ENCODE assay signal across 24 cellular contexts in the genomic region with DNA sequence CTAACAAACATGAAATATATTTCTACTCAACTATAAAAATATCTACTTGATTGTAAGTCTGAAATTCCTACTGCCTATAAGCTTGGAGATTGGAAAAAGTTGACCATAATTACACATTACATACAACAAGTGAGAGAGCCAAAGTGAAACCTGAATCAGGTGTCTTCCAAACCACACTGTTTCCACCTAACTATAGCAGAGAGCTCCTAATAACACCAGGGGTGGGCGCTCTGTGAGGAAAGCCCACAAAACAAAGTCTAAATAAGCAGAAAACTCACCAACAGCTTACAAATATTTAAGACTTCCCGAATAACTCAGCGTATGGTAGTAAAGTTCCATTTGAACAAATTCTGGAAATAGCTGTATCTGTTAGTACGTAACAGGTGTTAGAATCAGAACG.
"Had no signal": no experiment of that assay in that cellular context is flagged by ENCODE, and none has a peak within 500 bp of the region (broad histone marks: within the 10 kb centered on the region; RNA-seq: fewer than 3 reads in every experiment).

No MANE protein-coding gene starts in this region.

- H3K27me3 ChIP-seq: ovary, right atrium auricular region, right lobe of liver, tibial nerve, uterus had no signal

- H3K9me3 Mint-ChIP-seq: mesothelial cell of epicardium; nephron progenitor cell; stimulated activated memory B cell treated with anti-CD40 and anti-IgM and Interleukin-4, amounts not matched to agents 10 μg/mL and 1 μg/mL and 100 μg/mL, for 72 hours; type B pancreatic cell had no signal

- ATAC-seq: natural killer cell; right lobe of liver; stimulated activated memory B cell treated with anti-CD40 and anti-IgM and Interleukin-4, amounts not matched to agents 10 μg/mL and 1 μg/mL and 100 μg/mL, for 72 hours; stimulated activated naive CD8-positive, alpha-beta T cell treated with anti-CD3 and anti-CD28 coated beads, Interleukin-15, amount 100 ng/mL, for 72 hours had no signal

- DNase-seq: islet precursor cell; left ventricle myocardium inferior; mesendoderm; naive B cell; natural killer cell; nephron progenitor cell; ovary; right lobe of liver; stimulated activated CD4-positive, alpha-beta T cell treated with anti-CD3 and anti-CD28 coated beads, Interleukin-1b, Interleukin-23, amount 100 ng/mL, for 48 hours; stimulated activated CD4-positive, alpha-beta T cell treated with anti-CD3 and anti-CD28 coated beads, Interleukin-2, amount 100 ng/mL, for 48 hours; stimulated activated CD4-positive, alpha-beta T cell treated with anti-CD3 and anti-CD28 coated beads, Interleukin-4, amount 100 ng/mL, for 4 hours; stimulated activated CD8-positive, alpha-beta memory T cell treated with anti-CD3 and anti-CD28 coated beads, Interleukin-4, amount 100 ng/mL, for 48 hours; stimulated activated naive CD4-positive, alpha-beta T cell treated with Interleukin-2 at 50 U/mL for 16 hours; stimulated activated naive CD8-positive, alpha-beta T cell treated with anti-CD3 and anti-CD28 coated beads, Interleukin-15, amount 100 ng/mL, for 72 hours; substantia nigra; uterus had no signal

- H3K27ac ChIP-seq: left ventricle myocardium inferior, ovary, right atrium auricular region, right lobe of liver, tibial nerve, uterus had no signal

- H3K4me3 Mint-ChIP-seq: mesothelial cell of epicardium; naive B cell; natural killer cell; nephron progenitor cell; stimulated activated memory B cell treated with anti-CD40 and anti-IgM and Interleukin-4, amounts not matched to agents 10 μg/mL and 1 μg/mL and 100 μg/mL, for 72 hours; stimulated activated naive CD8-positive, alpha-beta T cell treated with anti-CD3 and anti-CD28 coated beads, Interleukin-15, amount 100 ng/mL, for 72 hours; type B pancreatic cell had no signal

- H3K4me1 Mint-ChIP-seq: naive B cell; natural killer cell; nephron progenitor cell; stimulated activated naive CD8-positive, alpha-beta T cell treated with anti-CD3 and anti-CD28 coated beads, Interleukin-15, amount 100 ng/mL, for 72 hours had no signal

- H3K4me2 ChIP-seq: smooth muscle cell had no signal

- H3K27ac Mint-ChIP-seq: mesothelial cell of epicardium; naive B cell; natural killer cell; nephron progenitor cell; progenitor cell of endocrine pancreas; stimulated activated memory B cell treated with anti-CD40 and anti-IgM and Interleukin-4, amounts not matched to agents 10 μg/mL and 1 μg/mL and 100 μg/mL, for 72 hours; stimulated activated naive CD8-positive, alpha-beta T cell treated with anti-CD3 and anti-CD28 coated beads, Interleukin-15, amount 100 ng/mL, for 72 hours; type B pancreatic cell had no signal

- H3K4me3 ChIP-seq: left ventricle myocardium inferior, lung, ovary, right atrium auricular region, right lobe of liver, smooth muscle cell, tibial nerve, uterus had no signal

- H3K36me3 Mint-ChIP-seq: mesothelial cell of epicardium; naive B cell; natural killer cell; stimulated activated memory B cell treated with anti-CD40 and anti-IgM and Interleukin-4, amounts not matched to agents 10 μg/mL and 1 μg/mL and 100 μg/mL, for 72 hours; type B pancreatic cell had no signal

- H3K27me3 Mint-ChIP-seq: naive B cell; progenitor cell of endocrine pancreas; stimulated activated memory B cell treated with anti-CD40 and anti-IgM and Interleukin-4, amounts not matched to agents 10 μg/mL and 1 μg/mL and 100 μg/mL, for 72 hours; stimulated activated naive CD8-positive, alpha-beta T cell treated with anti-CD3 and anti-CD28 coated beads, Interleukin-15, amount 100 ng/mL, for 72 hours; type B pancreatic cell had no signal

- H3K4me1 ChIP-seq: left ventricle myocardium inferior, right atrium auricular region, right lobe of liver, tibial nerve, uterus had no signal

- H3K9me3 ChIP-seq: left ventricle myocardium inferior, ovary, right atrium auricular region, right lobe of liver, tibial nerve, uterus had no signal

- H3K36me3 ChIP-seq: left ventricle myocardium inferior, ovary, right atrium auricular region, right lobe of liver, tibial nerve, uterus had no signal
